In genomic region chr15:83472151-83472550, GRCh38 we compare ENCODE assay signal across 18 cellular contexts. TPM values are rescaled to one million over a fixed set of nuclear protein-coding genes. Genes with fewer than 3 reads are reported as not detected.
DNase-seq lines count a peak whose midpoint lies in the region; ATAC-seq and TF ChIP-seq lines count a peak whose summit lies in the region.
"Had no signal": no experiment of that assay in that cellular context is flagged by ENCODE, and none has a peak within 500 bp of the region (broad histone marks: within the 10 kb centered on the region; RNA-seq: fewer than 3 reads in every experiment).

No MANE protein-coding gene starts in this region.

- H3K27me3 ChIP-seq in Peyer's patch, result no peaks in the 10 kb centered on the region
- H3K27me3 ChIP-seq: BE2C had no signal

- no peaks in the 10 kb centered on the region for H3K36me3 ChIP-seq in Peyer's patch
- H3K36me3 ChIP-seq: BE2C had no signal

- no peak overlapping the region for H3K4me3 Mint-ChIP-seq in natural killer cell
- H3K4me3 Mint-ChIP-seq: CD4-positive, CD25-positive, alpha-beta regulatory T cell; CD8-positive, alpha-beta memory T cell; H9 had no signal

- no peak for ATAC-seq in natural killer cell
- ATAC-seq: HepG2 had no signal

- H3K4me1 ChIP-seq in Peyer's patch, result no peaks in the 10 kb centered on the region
- H3K4me1 ChIP-seq: BE2C had no signal

- TF ChIP-seq CTCF in natural killer cell (IDR thresholded peaks at IDR 0.05), result no peak
- TF ChIP-seq CTCF in Peyer's patch (IDR thresholded peaks at IDR 0.05), result no peak

- H3K4me3 ChIP-seq in Peyer's patch, result no peak overlapping the region

- H3K4me1 Mint-ChIP-seq in natural killer cell, result no peaks in the 10 kb centered on the region
- H3K4me1 Mint-ChIP-seq: CD4-positive, CD25-positive, alpha-beta regulatory T cell; CD8-positive, alpha-beta memory T cell; IgD-negative memory B cell had no signal

- peaks cover 13 to 20% of the 10 kb centered on the region in 2 donors for H3K27me3 Mint-ChIP-seq in natural killer cell (ENCODE audit: low read depth in 2 of 2)

- no peak for TF ChIP-seq POLR2A in Peyer's patch (IDR thresholded peaks at IDR 0.05)

- H3K9me3 Mint-ChIP-seq in natural killer cell, result peaks cover 0 to 2% of the 10 kb centered on the region in 2 donors

- no peak overlapping the region for H3K27ac Mint-ChIP-seq in natural killer cell
- H3K27ac Mint-ChIP-seq: IgD-negative memory B cell had no signal

- DNase-seq in globus pallidus (ENCODE audit: low spot score) (peak; percentile 73), putamen (ENCODE audit: low spot score) (peak; percentile 43), natural killer cell (no peak), EL (no peak), GM03348 (ENCODE audit: low spot score) (no peak), Peyer's patch (no peak)
- DNase-seq: ACHN; BE2C; C1 segment of cervical spinal cord; CD4-positive, CD25-positive, alpha-beta regulatory T cell; CD8-positive, alpha-beta memory T cell; COR-L47; DMS 273 treated with DMSO at 0.1 percent for 48 hours; GDM1; H9 had no signal

- no peaks in the 10 kb centered on the region for H3K36me3 Mint-ChIP-seq in natural killer cell
- H3K36me3 Mint-ChIP-seq: CD4-positive, CD25-positive, alpha-beta regulatory T cell; CD8-positive, alpha-beta memory T cell; IgD-negative memory B cell had no signal

- no peaks in the 10 kb centered on the region for H3K9me3 ChIP-seq in Peyer's patch
- H3K9me3 ChIP-seq: BE2C had no signal

- peak overlapping the region; percentile 86 for H3K27ac ChIP-seq in cingulate gyrus (ENCODE audit: low read depth, low read length)
- no peak overlapping the region for H3K27ac ChIP-seq in Peyer's patch

- intact Hi-C loops in natural killer cell (cut with micrococcal nuclease), result no loop called here

RNA-seq across cellular contexts. Expression of gene SH3GL3, which starts 25.0 kb away (rescaled TPM):
- total RNA-seq in natural killer cell, result not detected
- not detected for total RNA-seq in Peyer's patch
- total RNA-seq: CD4-positive, CD25-positive, alpha-beta regulatory T cell; CD8-positive, alpha-beta memory T cell; HepG2 had no signal

Comparison
In these comparisons a context has a peak if more than half of its experiments do, and no peak if none do; other contexts are left out.
1. DNase-seq: peak in globus pallidus (single experiment) and putamen (single experiment); none in natural killer cell (single experiment), EL (single experiment), GM03348 (single experiment) and Peyer's patch (0 of 3).